Comparison of ENCODE assay signal across 1 cellular context in genomic region chr19:43668406-43669158, GRCh38.
A peak's percentile ranks its signal among the peaks of the same experiment; 100 is the strongest.
TF ChIP-seq lines count a peak whose summit lies in the region.

No MANE protein-coding gene starts in this region.

TF ChIP-seq in HepG2, 621 proteins besides CTCF, POLR2A, EP300 and RAD21 (continued from another document):
- TF ChIP-seq ZNF142 (CRISPR knock-in tag; IDR thresholded peaks at IDR 0.05) (no peak), ZNF572 (CRISPR knock-in tag; IDR thresholded peaks at IDR 0.05) (no peak), YEATS2 (CRISPR knock-in tag; IDR thresholded peaks at IDR 0.05; ENCODE audit: borderline replicate concordance) (peak; percentile 30; the same call in 1 of the 2 replicates), HIVEP1 (CRISPR knock-in tag; IDR thresholded peaks at IDR 0.05) (0 out of 2 replicates have a peak, but pooled peaks have one; percentile 24), ZNF430 (CRISPR knock-in tag; IDR thresholded peaks at IDR 0.05) (no peak), PHF8 (CRISPR knock-in tag; IDR thresholded peaks at IDR 0.05) (peak; percentile 69), HNRNPLL (IDR thresholded peaks at IDR 0.05; ENCODE audit: low read depth, low read length, poor library complexity, severe bottlenecking) (peak; percentile 71), ZSCAN12 (CRISPR knock-in tag; IDR thresholded peaks at IDR 0.05) (no peak), YY1 (IDR thresholded peaks at IDR 0.05; ENCODE audit: insufficient read depth, insufficient replicate concordance, low read depth, low read length) (peak; percentile 23), SP5 (CRISPR knock-in tag; IDR thresholded peaks at IDR 0.05; ENCODE audit: borderline replicate concordance, low read depth) (0 out of 2 replicates have a peak, but pooled peaks have one; percentile 15), POLR2AphosphoS5 (IDR thresholded peaks at IDR 0.05; ENCODE audit: low read depth, low read length) (peak; percentile 61), MTA1 (CRISPR knock-in tag; IDR thresholded peaks at IDR 0.05; ENCODE audit: borderline replicate concordance) (no peak)
- TF ChIP-seq, protein P1, sequence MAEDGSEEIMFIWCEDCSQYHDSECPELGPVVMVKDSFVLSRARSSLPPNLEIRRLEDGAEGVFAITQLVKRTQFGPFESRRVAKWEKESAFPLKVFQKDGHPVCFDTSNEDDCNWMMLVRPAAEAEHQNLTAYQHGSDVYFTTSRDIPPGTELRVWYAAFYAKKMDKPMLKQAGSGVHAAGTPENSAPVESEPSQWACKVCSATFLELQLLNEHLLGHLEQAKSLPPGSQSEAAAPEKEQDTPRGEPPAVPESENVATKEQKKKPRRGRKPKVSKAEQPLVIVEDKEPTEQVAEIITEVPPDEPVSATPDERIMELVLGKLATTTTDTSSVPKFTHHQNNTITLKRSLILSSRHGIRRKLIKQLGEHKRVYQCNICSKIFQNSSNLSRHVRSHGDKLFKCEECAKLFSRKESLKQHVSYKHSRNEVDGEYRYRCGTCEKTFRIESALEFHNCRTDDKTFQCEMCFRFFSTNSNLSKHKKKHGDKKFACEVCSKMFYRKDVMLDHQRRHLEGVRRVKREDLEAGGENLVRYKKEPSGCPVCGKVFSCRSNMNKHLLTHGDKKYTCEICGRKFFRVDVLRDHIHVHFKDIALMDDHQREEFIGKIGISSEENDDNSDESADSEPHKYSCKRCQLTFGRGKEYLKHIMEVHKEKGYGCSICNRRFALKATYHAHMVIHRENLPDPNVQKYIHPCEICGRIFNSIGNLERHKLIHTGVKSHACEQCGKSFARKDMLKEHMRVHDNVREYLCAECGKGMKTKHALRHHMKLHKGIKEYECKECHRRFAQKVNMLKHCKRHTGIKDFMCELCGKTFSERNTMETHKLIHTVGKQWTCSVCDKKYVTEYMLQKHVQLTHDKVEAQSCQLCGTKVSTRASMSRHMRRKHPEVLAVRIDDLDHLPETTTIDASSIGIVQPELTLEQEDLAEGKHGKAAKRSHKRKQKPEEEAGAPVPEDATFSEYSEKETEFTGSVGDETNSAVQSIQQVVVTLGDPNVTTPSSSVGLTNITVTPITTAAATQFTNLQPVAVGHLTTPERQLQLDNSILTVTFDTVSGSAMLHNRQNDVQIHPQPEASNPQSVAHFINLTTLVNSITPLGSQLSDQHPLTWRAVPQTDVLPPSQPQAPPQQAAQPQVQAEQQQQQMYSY (CRISPR knock-in tag; IDR thresholded peaks at IDR 0.05), result peak; percentile 31; the same call in 1 of the 2 replicates
- TF ChIP-seq, protein P2, sequence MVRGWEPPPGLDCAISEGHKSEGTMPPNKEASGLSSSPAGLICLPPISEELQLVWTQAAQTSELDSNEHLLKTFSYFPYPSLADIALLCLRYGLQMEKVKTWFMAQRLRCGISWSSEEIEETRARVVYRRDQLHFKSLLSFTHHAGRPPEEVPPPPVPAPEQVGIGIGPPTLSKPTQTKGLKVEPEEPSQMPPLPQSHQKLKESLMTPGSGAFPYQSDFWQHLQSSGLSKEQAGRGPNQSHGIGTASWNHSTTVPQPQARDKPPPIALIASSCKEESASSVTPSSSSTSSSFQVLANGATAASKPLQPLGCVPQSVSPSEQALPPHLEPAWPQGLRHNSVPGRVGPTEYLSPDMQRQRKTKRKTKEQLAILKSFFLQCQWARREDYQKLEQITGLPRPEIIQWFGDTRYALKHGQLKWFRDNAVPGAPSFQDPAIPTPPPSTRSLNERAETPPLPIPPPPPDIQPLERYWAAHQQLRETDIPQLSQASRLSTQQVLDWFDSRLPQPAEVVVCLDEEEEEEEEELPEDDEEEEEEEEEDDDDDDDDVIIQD (CRISPR knock-in tag; IDR thresholded peaks at IDR 0.05; ENCODE audit: low read depth), result 0 out of 2 replicates have a peak, but pooled peaks have one; percentile 10
